ENCODE assay signal across 17 cellular contexts in the genomic region with DNA sequence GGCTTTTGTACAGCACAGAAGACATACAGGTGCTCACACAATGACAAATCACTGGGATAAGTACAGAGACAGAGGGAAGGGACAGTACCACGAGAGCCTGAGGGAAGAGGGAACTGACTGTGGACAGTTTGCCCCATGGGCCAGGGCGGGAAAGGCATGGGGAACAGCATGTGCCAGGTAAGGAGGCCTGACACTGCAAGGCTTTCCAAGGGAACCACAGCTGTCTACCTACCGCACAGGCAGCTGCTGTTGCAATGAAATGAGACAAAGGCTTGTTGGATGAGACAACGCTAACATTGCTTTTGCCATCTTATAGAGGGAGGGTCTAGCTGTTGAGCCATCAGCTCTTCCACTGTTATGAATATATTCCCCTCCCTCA.
"Had no signal": no experiment of that assay in that cellular context is flagged by ENCODE, and none has a peak within 500 bp of the region (broad histone marks: within the 10 kb centered on the region; RNA-seq: fewer than 3 reads in every experiment).

No MANE protein-coding gene starts in this region.

- H3K4me3 ChIP-seq: body of pancreas, gastroesophageal sphincter, heart right ventricle, left lung, uterus had no signal

- H3K27ac Mint-ChIP-seq: activated naive CD4-positive, alpha-beta T cell treated with anti-CD3 and anti-CD28 coated beads, Interleukin-2, amount 50 U/mL, for 72 hours; activated T-cell treated with anti-CD3 and anti-CD28 coated beads, Interleukin-2, amount 50 U/mL, for 72 hours; memory B cell; stimulated activated effector memory CD8-positive, alpha-beta T cell treated with anti-CD3 and anti-CD28 coated beads, Interleukin-12 subunit alpha, Interleukin-12 subunit beta, amount 100 ng/mL, for 72 hours had no signal

- H3K9me3 ChIP-seq: body of pancreas, gastroesophageal sphincter, left lung, uterus had no signal

- H3K27me3 ChIP-seq: body of pancreas, gastroesophageal sphincter, heart right ventricle, left lung, uterus had no signal

- DNase-seq: activated CD4-positive, alpha-beta T cell treated with anti-CD3 and anti-CD28 coated beads for 48 hours; activated CD8-positive, alpha-beta memory T cell treated with anti-CD3 and anti-CD28 coated beads, Interleukin-2, amount 50 U/mL, for 48 hours; activated gamma-delta T cell; activated T-cell treated with anti-CD3 and anti-CD28 coated beads, Interleukin-2, amount 50 U/mL, for 72 hours; body of pancreas; dermis blood vessel endothelial cell; heart right ventricle; kidney; left lung; retina; T-helper 2 cell; uterus had no signal

- ATAC-seq: activated naive CD4-positive, alpha-beta T cell treated with anti-CD3 and anti-CD28 coated beads, Interleukin-2, amount 50 U/mL, for 72 hours; activated T-cell treated with anti-CD3 and anti-CD28 coated beads, Interleukin-2, amount 50 U/mL, for 72 hours; body of pancreas; gastroesophageal sphincter; heart right ventricle; left lung; stimulated activated effector memory CD8-positive, alpha-beta T cell treated with anti-CD3 and anti-CD28 coated beads, Interleukin-12 subunit alpha, Interleukin-12 subunit beta, amount 100 ng/mL, for 72 hours had no signal

- H3K4me1 Mint-ChIP-seq: memory B cell; stimulated activated effector memory CD8-positive, alpha-beta T cell treated with anti-CD3 and anti-CD28 coated beads, Interleukin-12 subunit alpha, Interleukin-12 subunit beta, amount 100 ng/mL, for 72 hours had no signal

- H3K36me3 Mint-ChIP-seq: activated naive CD4-positive, alpha-beta T cell treated with anti-CD3 and anti-CD28 coated beads, Interleukin-2, amount 50 U/mL, for 72 hours; memory B cell; stimulated activated effector memory CD8-positive, alpha-beta T cell treated with anti-CD3 and anti-CD28 coated beads, Interleukin-12 subunit alpha, Interleukin-12 subunit beta, amount 100 ng/mL, for 72 hours had no signal

- H3K4me3 Mint-ChIP-seq: activated T-cell treated with anti-CD3 and anti-CD28 coated beads, Interleukin-2, amount 50 U/mL, for 72 hours; memory B cell; stimulated activated effector memory CD8-positive, alpha-beta T cell treated with anti-CD3 and anti-CD28 coated beads, Interleukin-12 subunit alpha, Interleukin-12 subunit beta, amount 100 ng/mL, for 72 hours; WTC11 had no signal

- H3K36me3 ChIP-seq: gastroesophageal sphincter, heart right ventricle, left lung, uterus had no signal

- H3K9me3 Mint-ChIP-seq: activated naive CD4-positive, alpha-beta T cell treated with anti-CD3 and anti-CD28 coated beads, Interleukin-2, amount 50 U/mL, for 72 hours; activated T-cell treated with anti-CD3 and anti-CD28 coated beads, Interleukin-2, amount 50 U/mL, for 72 hours; memory B cell; stimulated activated effector memory CD8-positive, alpha-beta T cell treated with anti-CD3 and anti-CD28 coated beads, Interleukin-12 subunit alpha, Interleukin-12 subunit beta, amount 100 ng/mL, for 72 hours had no signal

- H3K27ac ChIP-seq: body of pancreas, gastroesophageal sphincter, left lung, uterus had no signal

- H3K4me1 ChIP-seq: body of pancreas, left lung, uterus had no signal
